In the genomic region with DNA sequence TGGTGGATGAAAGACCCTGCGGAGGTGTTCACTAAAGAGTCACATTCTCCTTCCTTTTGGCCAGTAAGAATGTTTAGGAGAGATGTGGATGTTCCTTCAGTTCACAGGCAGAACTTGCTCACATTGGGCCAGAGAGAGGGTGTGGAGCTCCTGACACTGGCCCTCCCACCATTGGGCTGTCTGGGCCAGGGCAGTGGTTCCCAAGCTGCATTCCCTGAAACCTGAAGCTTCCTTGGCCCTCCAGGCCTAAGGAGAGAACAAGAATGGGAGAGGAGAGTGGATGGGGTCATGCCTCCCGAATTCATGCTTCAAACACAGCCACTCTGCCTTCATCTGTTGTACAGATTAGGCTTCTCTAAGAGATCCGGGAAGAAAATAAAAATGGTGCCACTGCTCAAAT, we compare ENCODE assay signal across 18 cellular contexts.
DNase-seq lines count a peak whose midpoint lies in the region; ATAC-seq and TF ChIP-seq lines count a peak whose summit lies in the region.
"Had no signal": no experiment of that assay in that cellular context is flagged by ENCODE, and none has a peak within 500 bp of the region (broad histone marks: within the 10 kb centered on the region; RNA-seq: fewer than 3 reads in every experiment).

No MANE protein-coding gene starts in this region.

- no peak for TF ChIP-seq EP300 in esophagus muscularis mucosa (IDR thresholded peaks at IDR 0.05)

- 74% methylated on average over 3 of the region's 3 CpGs for WGBS in esophagus muscularis mucosa

- H3K27ac ChIP-seq in SJSA1 (peak overlapping the region; percentile 91), esophagus muscularis mucosa (replicated peaks in 1 of 4) (peak overlapping the region; percentile 50 to 66 (median 58))
- no peak overlapping the region for H3K27ac ChIP-seq in CD8-positive, alpha-beta T cell (ENCODE audit: low read depth, low read length)
- H3K27ac ChIP-seq: A549 had no signal

- peak; percentile 30 for DNase-seq in EH (ENCODE audit: low read depth)
- no peak for DNase-seq in SJSA1 (ENCODE audit: low read depth in 1 of 2, low spot score in 2 of 2)
- peak; percentile 74 for DNase-seq in esophagus muscularis mucosa (ENCODE audit: extremely low spot score)
- no peak for DNase-seq in osteocyte (ENCODE audit: extremely low spot score, unreplicated experiment)
- DNase-seq in ecto neural progenitor cell (ENCODE audit: low spot score): no peak
- DNase-seq in CD8-positive, alpha-beta T cell: no peak
- no peak for DNase-seq in AG08396 (ENCODE audit: low spot score)
- DNase-seq: AML-193; Caco-2; DMS153; H9; Kasumi-1; NCI-H1105 treated with DMSO at 0.1 percent for 48 hours; NCI-H187 treated with DMSO at 0.1 percent for 48 hours; NCI-H446 treated with DMSO at 0.1 percent for 48 hours; NK-92 treated with Interleukin-12 subunit alpha and Interleukin-12 subunit beta, amount 100 ng/mL, for 24 hours had no signal

- no peaks in the 10 kb centered on the region for H3K9me3 Mint-ChIP-seq in osteocyte (ENCODE audit: unreplicated experiment)
- no peaks in the 10 kb centered on the region for H3K9me3 Mint-ChIP-seq in CD8-positive, alpha-beta T cell
- H3K9me3 Mint-ChIP-seq: H9, IgD-negative memory B cell had no signal

- H3K4me3 ChIP-seq in SJSA1: no peak overlapping the region
- no peak overlapping the region for H3K4me3 ChIP-seq in esophagus muscularis mucosa
- no peak overlapping the region for H3K4me3 ChIP-seq in CD8-positive, alpha-beta T cell (ENCODE audit: low read depth, low read length)
- H3K4me3 ChIP-seq: A549 had no signal

- H3K36me3 ChIP-seq in SJSA1 (no peaks in the 10 kb centered on the region), esophagus muscularis mucosa (no peaks in the 10 kb centered on the region)
- no peaks in the 10 kb centered on the region for H3K36me3 ChIP-seq in CD8-positive, alpha-beta T cell (ENCODE audit: insufficient read depth, low read length)

- no peaks in the 10 kb centered on the region for H3K36me3 Mint-ChIP-seq in osteocyte (ENCODE audit: unreplicated experiment)
- H3K36me3 Mint-ChIP-seq in CD8-positive, alpha-beta T cell: no peaks in the 10 kb centered on the region
- H3K36me3 Mint-ChIP-seq: IgD-negative memory B cell had no signal

- peak overlapping the region; percentile 13 for H3K27ac Mint-ChIP-seq in osteocyte (ENCODE audit: unreplicated experiment)
- no peak overlapping the region for H3K27ac Mint-ChIP-seq in CD8-positive, alpha-beta T cell
- H3K27ac Mint-ChIP-seq: H9, IgD-negative memory B cell had no signal

- intact Hi-C loops in esophagus muscularis mucosa (cut with DNase I): no loop called here
- intact Hi-C loops in CD8-positive, alpha-beta T cell (cut with DNase I, micrococcal nuclease): no loop called here

- peaks cover 54% of the 10 kb centered on the region for H3K4me1 ChIP-seq in SJSA1 (replicated peaks)
- peaks cover 0 to 66% (median 57%) of the 10 kb centered on the region in 4 donors for H3K4me1 ChIP-seq in esophagus muscularis mucosa
- no peaks in the 10 kb centered on the region for H3K4me1 ChIP-seq in CD8-positive, alpha-beta T cell (ENCODE audit: insufficient read depth, low read length)
- H3K4me1 ChIP-seq: Caco-2 had no signal

- H3K4me1 Mint-ChIP-seq in osteocyte (ENCODE audit: unreplicated experiment): peaks cover 38% of the 10 kb centered on the region
- H3K4me1 Mint-ChIP-seq in CD8-positive, alpha-beta T cell (ENCODE audit: low read depth): no peaks in the 10 kb centered on the region
- H3K4me1 Mint-ChIP-seq: IgD-negative memory B cell had no signal

- no peaks in the 10 kb centered on the region for H3K27me3 Mint-ChIP-seq in osteocyte (ENCODE audit: unreplicated experiment)
- H3K27me3 Mint-ChIP-seq in CD8-positive, alpha-beta T cell (ENCODE audit: low read depth): peaks cover 5% of the 10 kb centered on the region

- no peak for TF ChIP-seq POLR2A in esophagus muscularis mucosa (IDR thresholded peaks at IDR 0.05; ENCODE audit: low read depth)

- H3K4me3 Mint-ChIP-seq in osteocyte (ENCODE audit: unreplicated experiment): no peak overlapping the region
- no peak overlapping the region for H3K4me3 Mint-ChIP-seq in CD8-positive, alpha-beta T cell
- H3K4me3 Mint-ChIP-seq: H9, IgD-negative memory B cell had no signal

- POLR2A ChIA-PET in CD8-positive, alpha-beta T cell (lab: Charles Lee): no interaction called here

- H3K27me3 ChIP-seq in SJSA1 (replicated peaks) (no peaks in the 10 kb centered on the region), esophagus muscularis mucosa (no peaks in the 10 kb centered on the region)
- H3K27me3 ChIP-seq in CD8-positive, alpha-beta T cell (ENCODE audit: insufficient read depth, low read length): no peaks in the 10 kb centered on the region

- CTCF ChIA-PET in CD8-positive, alpha-beta T cell (lab: Charles Lee): no interaction called here

- ATAC-seq in CD8-positive, alpha-beta T cell: no peak
- ATAC-seq: A549 had no signal

- H3K9me3 ChIP-seq in SJSA1 (replicated peaks): no peaks in the 10 kb centered on the region
- no peaks in the 10 kb centered on the region for H3K9me3 ChIP-seq in esophagus muscularis mucosa
- no peaks in the 10 kb centered on the region for H3K9me3 ChIP-seq in CD8-positive, alpha-beta T cell (ENCODE audit: low read length)
- H3K9me3 ChIP-seq: A549, Caco-2 had no signal

- TF ChIP-seq CTCF in esophagus muscularis mucosa (IDR thresholded peaks at IDR 0.05): no peak
- TF ChIP-seq CTCF in osteocyte (IDR thresholded peaks at IDR 0.05): no peak
- TF ChIP-seq CTCF in CD8-positive, alpha-beta T cell (IDR thresholded peaks at IDR 0.05): no peak

Comparison
In these comparisons a context has a peak if more than half of its experiments do, and no peak if none do; other contexts are left out.
1. DNase-seq: peak in EH (single experiment) and esophagus muscularis mucosa (single experiment); none in SJSA1 (0 of 2), osteocyte (single experiment), ecto neural progenitor cell (single experiment), CD8-positive, alpha-beta T cell (0 of 7) and AG08396 (single experiment).